In the genomic region with DNA sequence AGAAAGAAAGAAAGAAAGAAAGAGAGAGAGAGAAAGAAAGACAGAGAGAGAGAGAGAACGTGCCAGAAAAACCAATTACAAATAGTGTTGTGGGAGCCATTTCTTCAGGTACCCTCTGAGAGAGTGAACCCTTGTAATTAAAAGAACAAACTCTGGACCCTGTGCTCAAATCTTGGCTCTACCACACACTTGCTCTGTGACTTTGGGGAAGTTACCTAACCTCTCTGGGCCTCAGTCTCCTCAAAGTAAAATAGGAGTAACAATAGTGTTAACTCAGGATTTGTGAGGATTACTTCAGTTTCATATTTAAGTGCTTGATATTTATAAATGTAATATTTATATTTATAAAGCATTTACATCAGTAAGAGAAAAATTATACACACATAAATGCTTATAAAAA, we compare ENCODE assay signal across 34 cellular contexts.
"Had no signal": no experiment of that assay in that cellular context is flagged by ENCODE, and none has a peak within 500 bp of the region (broad histone marks: within the 10 kb centered on the region; RNA-seq: fewer than 3 reads in every experiment).

No MANE protein-coding gene starts in this region.

- H3K36me3 ChIP-seq: MG63 had no signal

- H3K4me3 ChIP-seq: MG63 had no signal

- H3K9me3 ChIP-seq: MG63 had no signal

- DNase-seq: Karpas-422, Kasumi-1, MG63, MM.1S, MV-4-11, NCI-H1048, NCI-H1092, NCI-H1092 treated with DMSO at 0.1 percent for 48 hours, NCI-H1105, NCI-H1105 treated with DMSO at 0.1 percent for 48 hours, NCI-H1417, NCI-H1417 treated with DMSO at 0.1 percent for 48 hours, NCI-H1436, NCI-H1436 treated with DMSO at 0.1 percent for 48 hours, NCI-H146, NCI-H1694, NCI-H1694 treated with DMSO at 0.1 percent for 48 hours, NCI-H187, NCI-H187 treated with DMSO at 0.1 percent for 48 hours, NCI-H1930, NCI-H2029, NCI-H2029 treated with DMSO at 0.1 percent for 48 hours, NCI-H2081, NCI-H2081 treated with DMSO at 0.1 percent for 48 hours, NCI-H2107, NCI-H2171, NCI-H2171 treated with DMSO at 0.1 percent for 48 hours, NCI-H2227 treated with DMSO at 0.1 percent for 48 hours, NCI-H345, NCI-H446, NCI-H446 treated with DMSO at 0.1 percent for 48 hours, NCI-H510A, NCI-H510A treated with DMSO at 0.1 percent for 48 hours, NCI-H524 had no signal
